In the genomic region with DNA sequence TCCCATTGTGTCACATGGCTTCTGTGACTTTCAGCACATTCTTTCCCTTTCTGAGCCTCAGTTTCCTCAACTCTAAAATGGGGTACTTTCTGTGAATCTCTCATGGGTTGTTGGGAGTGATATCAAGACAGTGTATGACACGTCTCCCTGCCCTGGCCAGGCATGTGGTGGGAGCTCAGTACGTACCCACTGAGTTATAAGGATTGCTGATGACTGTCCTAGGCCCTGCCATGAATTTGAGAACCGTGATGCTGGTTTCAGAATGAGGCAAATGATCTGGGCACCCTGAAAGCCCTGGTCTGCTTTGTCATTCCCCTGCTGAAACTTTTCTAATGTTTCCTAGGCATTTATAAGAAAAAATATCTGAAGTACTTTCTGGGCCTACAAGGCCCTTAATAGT, we compare ENCODE assay signal across 24 cellular contexts. TPM values are rescaled to one million over a fixed set of nuclear protein-coding genes. Genes with fewer than 3 reads are reported as not detected.
DNase-seq lines count a peak whose midpoint lies in the region; ATAC-seq and TF ChIP-seq lines count a peak whose summit lies in the region.
"Had no signal": no experiment of that assay in that cellular context is flagged by ENCODE, and none has a peak within 500 bp of the region (broad histone marks: within the 10 kb centered on the region; RNA-seq: fewer than 3 reads in every experiment).

No MANE protein-coding gene starts in this region.

- H4K20me1 ChIP-seq in hepatocyte (ENCODE audit: insufficient read depth, poor library complexity, severe bottlenecking), result peaks cover 59% of the 10 kb centered on the region

- intact Hi-C loops in cardiac septum (cut with DNase I), result loop anchor here (5.0 kb wide), 2 partner anchors 37 to 133 kb away; no protein-coding TSS in a partner anchor
- intact Hi-C loops in Right ventricle myocardium superior (cut with DNase I), result loop anchor here (5.0 kb wide), 1 partner anchor 133 kb away; no protein-coding TSS in a partner anchor
- intact Hi-C loops in tibial artery (cut with DNase I; ENCODE audit: low total_unique reads), result loop anchor here (5.0 to 10.0 kb wide), 2 partner anchors 37 to 75 kb away; partner anchors contain the start of gene TRIM62

- TF ChIP-seq CTCF in hepatocyte (IDR thresholded peaks at IDR 0.05; ENCODE audit: poor library complexity) (no peak), tibial artery (IDR thresholded peaks at IDR 0.05) (no peak)

- peak overlapping the region; percentile 33 for H3K4me3 Mint-ChIP-seq in T-helper 17 cell

- H3K4me1 Mint-ChIP-seq in T-helper 17 cell, result peaks cover 28% of the 10 kb centered on the region

- H3K27me3 ChIP-seq in hepatocyte (no peaks in the 10 kb centered on the region), tibial artery (no peaks in the 10 kb centered on the region)
- H3K27me3 ChIP-seq: Peyer's patch, stomach, upper lobe of left lung had no signal

- H3K4me2 ChIP-seq in hepatocyte, result no peak overlapping the region

- ATAC-seq in Right ventricle myocardium superior (ENCODE audit: poor library complexity) (no peak), T-helper 17 cell (no peak), HG03280 (IDR thresholded peaks at IDR 0.05; ENCODE audit: unreplicated experiment) (no peak), HG03439 (IDR thresholded peaks at IDR 0.05; ENCODE audit: unreplicated experiment) (no peak)
- ATAC-seq: left colon had no signal

- peak; percentile 12 for DNase-seq in cardiac septum (ENCODE audit: low spot score)
- no peak for DNase-seq in Right ventricle myocardium superior
- DNase-seq in T-helper 17 cell, result no peak
- no peak for DNase-seq in hepatocyte (ENCODE audit: low spot score)
- no peak for DNase-seq in tibial artery
- DNase-seq in activated gamma-delta T cell (lab: John Stamatoyannopoulos, UW), result no peak
- DNase-seq: activated CD8-positive, alpha-beta memory T cell treated with anti-CD3 and anti-CD28 coated beads for 24 hours; activated T-cell treated with anti-CD3 and anti-CD28 coated beads, Interleukin-2, amount 50 U/mL, for 72 hours; central memory CD4-positive, alpha-beta T cell; dermis blood vessel endothelial cell; hypothalamus; immature natural killer cell; KG1; left colon; NCI-H1436; Peyer's patch; stomach; upper lobe of left lung had no signal

- no peaks in the 10 kb centered on the region for H3K9me3 ChIP-seq in T-helper 17 cell (ENCODE audit: control insufficient read depth, low read length, poor library complexity, severe bottlenecking)
- no peaks in the 10 kb centered on the region for H3K9me3 ChIP-seq in hepatocyte (ENCODE audit: low read depth)
- H3K9me3 ChIP-seq in tibial artery, result no peaks in the 10 kb centered on the region
- H3K9me3 ChIP-seq: neutrophil, Peyer's patch, stomach, upper lobe of left lung had no signal

- H3K9me2 ChIP-seq in hepatocyte (replicated peaks; ENCODE audit: insufficient read depth), result no peaks in the 10 kb centered on the region

- H3K36me3 ChIP-seq in hepatocyte (replicated peaks; ENCODE audit: insufficient read depth, low read depth), result no peaks in the 10 kb centered on the region
- H3K36me3 ChIP-seq in tibial artery, result peaks cover 0 to 8% (median 0%) of the 10 kb centered on the region in 3 donors
- H3K36me3 ChIP-seq: Peyer's patch had no signal

- H3K27ac ChIP-seq in hepatocyte (peak overlapping the region; percentile 93), tibial artery (peak overlapping the region; percentile 53 to 96)
- H3K27ac ChIP-seq: C4-2B, neutrophil, Peyer's patch, stomach had no signal

- no peak overlapping the region for H3K27ac Mint-ChIP-seq in T-helper 17 cell
- H3K27ac Mint-ChIP-seq: memory B cell had no signal

- WGBS in hepatocyte (ENCODE audit: low lambda C conversion rate, missing lambda C conversion rate), result 98% methylated on average over 3 of the region's 3 CpGs

- H3K4me3 ChIP-seq in hepatocyte, result no peak overlapping the region
- H3K4me3 ChIP-seq in tibial artery, result no peak overlapping the region
- H3K4me3 ChIP-seq: Peyer's patch, stomach, upper lobe of left lung had no signal

- peaks cover 3% of the 10 kb centered on the region for H3K36me3 Mint-ChIP-seq in T-helper 17 cell (ENCODE audit: low read depth)
- H3K36me3 Mint-ChIP-seq: activated naive CD4-positive, alpha-beta T cell treated with anti-CD3 and anti-CD28 coated beads, Interleukin-2, amount 50 U/mL, for 24 hours had no signal

- H3K27me3 Mint-ChIP-seq in T-helper 17 cell, result no peaks in the 10 kb centered on the region
- H3K27me3 Mint-ChIP-seq: activated naive CD4-positive, alpha-beta T cell treated with anti-CD3 and anti-CD28 coated beads, Interleukin-2, amount 50 U/mL, for 24 hours; memory B cell had no signal

- H2AFZ ChIP-seq in hepatocyte, result no peak overlapping the region

- peaks cover 74% of the 10 kb centered on the region for H3K79me2 ChIP-seq in hepatocyte

- H3K4me1 ChIP-seq in hepatocyte (ENCODE audit: insufficient read depth), result peaks cover 38% of the 10 kb centered on the region
- peaks cover 10 to 79% (median 69%) of the 10 kb centered on the region in 4 donors for H3K4me1 ChIP-seq in tibial artery

RNA-seq across cellular contexts. Expression of gene ZNF362, which starts 3.6 kb away (rescaled TPM):
- total RNA-seq in cardiac septum (30.3 TPM), Right ventricle myocardium superior (30.1 TPM), T-helper 17 cell (10 to 100 TPM; 21.3 to 25.2 TPM), hepatocyte (22.5 and 29.1 TPM in 2 replicates)
- polyA plus RNA-seq in hepatocyte, result 54.3 and 55.0 TPM in 2 replicates
